ENCODE assay signal across 1 cellular context in genomic region chr1:54475357-54476230, GRCh38.
TF ChIP-seq lines count a peak whose summit lies in the region.

No MANE protein-coding gene starts in this region.

TF ChIP-seq in K562, 482 proteins besides CTCF, POLR2A, EP300 and RAD21 (continued from another document):
- TF ChIP-seq, protein P1, sequence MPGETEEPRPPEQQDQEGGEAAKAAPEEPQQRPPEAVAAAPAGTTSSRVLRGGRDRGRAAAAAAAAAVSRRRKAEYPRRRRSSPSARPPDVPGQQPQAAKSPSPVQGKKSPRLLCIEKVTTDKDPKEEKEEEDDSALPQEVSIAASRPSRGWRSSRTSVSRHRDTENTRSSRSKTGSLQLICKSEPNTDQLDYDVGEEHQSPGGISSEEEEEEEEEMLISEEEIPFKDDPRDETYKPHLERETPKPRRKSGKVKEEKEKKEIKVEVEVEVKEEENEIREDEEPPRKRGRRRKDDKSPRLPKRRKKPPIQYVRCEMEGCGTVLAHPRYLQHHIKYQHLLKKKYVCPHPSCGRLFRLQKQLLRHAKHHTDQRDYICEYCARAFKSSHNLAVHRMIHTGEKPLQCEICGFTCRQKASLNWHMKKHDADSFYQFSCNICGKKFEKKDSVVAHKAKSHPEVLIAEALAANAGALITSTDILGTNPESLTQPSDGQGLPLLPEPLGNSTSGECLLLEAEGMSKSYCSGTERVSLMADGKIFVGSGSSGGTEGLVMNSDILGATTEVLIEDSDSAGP (CRISPR knock-in tag; IDR thresholded peaks at IDR 0.05) = peak; percentile 70; the same call in 1 of the 2 replicates
- TF ChIP-seq, protein P2, sequence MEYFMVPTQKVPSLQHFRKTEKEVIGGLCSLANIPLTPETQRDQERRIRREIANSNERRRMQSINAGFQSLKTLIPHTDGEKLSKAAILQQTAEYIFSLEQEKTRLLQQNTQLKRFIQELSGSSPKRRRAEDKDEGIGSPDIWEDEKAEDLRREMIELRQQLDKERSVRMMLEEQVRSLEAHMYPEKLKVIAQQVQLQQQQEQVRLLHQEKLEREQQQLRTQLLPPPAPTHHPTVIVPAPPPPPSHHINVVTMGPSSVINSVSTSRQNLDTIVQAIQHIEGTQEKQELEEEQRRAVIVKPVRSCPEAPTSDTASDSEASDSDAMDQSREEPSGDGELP (CRISPR knock-in tag; IDR thresholded peaks at IDR 0.05; ENCODE audit: borderline replicate concordance) = peak; percentile 46; the same call in 1 of the 2 replicates
